ENCODE assay signal across 1 cellular context in genomic region chr21:44856131-44856530, GRCh38.
TF ChIP-seq lines count a peak whose summit lies in the region.

No MANE protein-coding gene starts in this region.

TF ChIP-seq in IMR-90, 13 proteins besides CTCF, POLR2A, EP300 and RAD21 (continued from another document):
- TF ChIP-seq USF2 (IDR thresholded peaks at IDR 0.05; ENCODE audit: low read depth, low read length): no peak
- no peak for TF ChIP-seq CHD1 (IDR thresholded peaks at IDR 0.05; ENCODE audit: low read depth, low read length)
